ENCODE assay signal across 22 cellular contexts in the genomic region with DNA sequence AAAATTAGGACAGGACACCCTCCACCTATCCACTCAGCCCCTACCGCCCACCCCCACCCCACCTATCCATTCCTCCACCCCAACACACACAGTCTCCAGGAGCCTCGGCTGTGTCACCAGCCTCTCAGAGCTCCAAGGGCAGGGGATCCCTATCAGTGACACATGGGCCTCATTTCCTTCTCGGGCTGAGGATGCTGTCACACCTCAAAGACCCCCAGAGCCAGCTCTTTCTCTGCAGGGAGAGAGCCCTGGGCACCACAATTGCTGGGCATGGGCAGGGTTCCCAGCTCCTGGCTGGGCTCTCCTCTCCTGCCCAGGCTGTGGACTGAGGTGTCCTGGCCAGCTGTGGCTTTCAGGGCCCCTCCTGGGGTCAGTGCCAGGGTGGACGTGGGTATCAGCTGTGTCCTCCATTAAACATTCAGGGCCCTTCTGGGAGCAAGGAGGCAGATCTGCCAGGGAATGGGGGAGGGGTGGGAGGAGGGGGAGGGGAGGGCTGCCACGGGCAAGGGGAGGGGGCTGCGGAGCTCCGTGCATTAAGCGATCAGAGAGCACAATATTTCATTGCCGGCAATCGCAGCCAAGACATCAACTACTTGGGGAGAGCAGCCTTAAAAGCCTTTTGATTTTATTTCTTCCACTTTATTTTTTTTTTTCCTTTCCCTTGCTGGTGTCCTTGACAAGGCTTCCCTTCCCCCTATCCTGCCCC. TPM values are rescaled to one million over a fixed set of nuclear protein-coding genes. Genes with fewer than 3 reads are reported as not detected.
DNase-seq lines count a peak whose midpoint lies in the region; ATAC-seq and TF ChIP-seq lines count a peak whose summit lies in the region.
"Had no signal": no experiment of that assay in that cellular context is flagged by ENCODE, and none has a peak within 500 bp of the region (broad histone marks: within the 10 kb centered on the region; RNA-seq: fewer than 3 reads in every experiment).

No MANE protein-coding gene starts in this region.

- H3K14ac ChIP-seq in neuronal stem cell (ENCODE audit: low read length), result no peak overlapping the region

- H2BK15ac ChIP-seq in neuronal stem cell (ENCODE audit: low read length), result no peak overlapping the region

- ATAC-seq in GM21825 (IDR thresholded peaks at IDR 0.05; ENCODE audit: unreplicated experiment) (no peak), sciatic nerve (no peak)

- peaks cover 0 to 26% (median 4%) of the 10 kb centered on the region in 11 experiments; a peak in 9 of 22 replicates for H4K20me1 ChIP-seq in BLaER1 treated with 17β-estradiol and CSF1 and Interleukin-3, amounts not matched to agents 10 nM and 100 nM

- peaks cover 6 to 18% (median 17%) of the 10 kb centered on the region in 10 experiments; a peak in 16 of 20 replicates for H3K4me1 ChIP-seq in BLaER1 treated with 17β-estradiol and CSF1 and Interleukin-3, amounts not matched to agents 10 nM and 100 nM
- peaks cover 16% of the 10 kb centered on the region for H3K4me1 ChIP-seq in HUES64 (ENCODE audit: insufficient read depth, low read length)
- peaks cover 5% of the 10 kb centered on the region for H3K4me1 ChIP-seq in iPS DF 6.9 (ENCODE audit: control insufficient read depth, insufficient read depth, low read length)
- H3K4me1 ChIP-seq in neuronal stem cell (ENCODE audit: control insufficient read depth in 2 of 2, insufficient read depth in 1 of 2, low read depth in 1 of 2, low read length in 2 of 2), result peaks cover 26 to 31% of the 10 kb centered on the region in 2 donors
- H3K4me1 ChIP-seq in sigmoid colon, result peaks cover 0 to 21% (median 21%) of the 10 kb centered on the region in 4 donors
- H3K4me1 ChIP-seq: SJSA1 had no signal

- H3K4me2 ChIP-seq in BLaER1 treated with 17β-estradiol and CSF1 and Interleukin-3, amounts not matched to agents 10 nM and 100 nM, result peak overlapping the region in 7 of 11 experiments; percentile 38 to 67 (median 58); a peak in 10 of 22 replicates
- peak overlapping the region; percentile 90 for H3K4me2 ChIP-seq in neuronal stem cell (ENCODE audit: insufficient read depth, low read length, poor library complexity, severe bottlenecking)
- H3K4me2 ChIP-seq: KMS-11 had no signal

- H3K27me3 ChIP-seq in BLaER1 treated with 17β-estradiol and CSF1 and Interleukin-3, amounts not matched to agents 10 nM and 100 nM, result peaks cover 37 to 67% (median 60%) of the 10 kb centered on the region in 11 experiments
- H3K27me3 ChIP-seq in HUES64 (ENCODE audit: insufficient read depth, low read length), result peaks cover 73% of the 10 kb centered on the region
- peaks cover 17% of the 10 kb centered on the region for H3K27me3 ChIP-seq in iPS DF 6.9 (ENCODE audit: control insufficient read depth, insufficient read depth, low read length)
- H3K27me3 ChIP-seq in neuronal stem cell (ENCODE audit: control insufficient read depth in 3 of 3, insufficient read depth in 3 of 3, low read depth in 1 of 3, low read length in 3 of 3), result peaks cover 11 to 84% (median 28%) of the 10 kb centered on the region in 3 experiments
- H3K27me3 ChIP-seq in sigmoid colon, result peaks cover 0 to 30% (median 5%) of the 10 kb centered on the region in 3 donors

- H2BK120ac ChIP-seq in neuronal stem cell (ENCODE audit: low read depth, low read length), result no peak overlapping the region

- no peak overlapping the region for H4K8ac ChIP-seq in neuronal stem cell (ENCODE audit: low read depth, low read length)

- no peak overlapping the region for H3K27ac ChIP-seq in BLaER1 treated with 17β-estradiol and CSF1 and Interleukin-3, amounts not matched to agents 10 nM and 100 nM
- H3K27ac ChIP-seq in HUES64 (ENCODE audit: low read depth, low read length) (no peak overlapping the region), iPS DF 6.9 (ENCODE audit: low read length) (no peak overlapping the region), neuronal stem cell (replicated peaks; ENCODE audit: low read length) (no peak overlapping the region), sigmoid colon (no peak overlapping the region)
- H3K27ac ChIP-seq: KMS-11, Peyer's patch, SJSA1, VCaP had no signal

- H2BK5ac ChIP-seq in neuronal stem cell (ENCODE audit: low read length), result no peak overlapping the region

- H2AFZ ChIP-seq in neuronal stem cell (ENCODE audit: low read length), result peak overlapping the region; percentile 71

- H3K79me1 ChIP-seq in neuronal stem cell (ENCODE audit: low read depth, low read length), result no peaks in the 10 kb centered on the region

- no peak for TF ChIP-seq EP300 in sigmoid colon (IDR thresholded peaks at IDR 0.05)

- no peak overlapping the region for H2BK12ac ChIP-seq in neuronal stem cell (ENCODE audit: low read length)

- no peak overlapping the region for H3K4ac ChIP-seq in neuronal stem cell (ENCODE audit: low read length)

- H3K9me3 ChIP-seq in BLaER1 treated with 17β-estradiol and CSF1 and Interleukin-3, amounts not matched to agents 10 nM and 100 nM (replicated peaks in 1 of 11), result no peaks in the 10 kb centered on the region
- H3K9me3 ChIP-seq in HUES64 (ENCODE audit: insufficient read depth, low read depth, low read length) (no peaks in the 10 kb centered on the region), iPS DF 6.9 (ENCODE audit: control insufficient read depth, insufficient read depth, low read length) (no peaks in the 10 kb centered on the region), neuronal stem cell (replicated peaks in 1 of 2; ENCODE audit: control insufficient read depth in 2 of 2, insufficient read depth in 1 of 2, low read depth in 1 of 2, low read length in 2 of 2) (peaks cover 0 to 3% of the 10 kb centered on the region in 2 donors), sigmoid colon (no peaks in the 10 kb centered on the region)
- H3K9me3 ChIP-seq: Peyer's patch, SJSA1 had no signal

- H3K9ac ChIP-seq in BLaER1 treated with 17β-estradiol and CSF1 and Interleukin-3, amounts not matched to agents 10 nM and 100 nM, result no peak overlapping the region
- H3K9ac ChIP-seq in HUES64 (ENCODE audit: low read depth, low read length) (no peak overlapping the region), neuronal stem cell (ENCODE audit: low read depth, low read length, poor library complexity) (no peak overlapping the region)
- H3K9ac ChIP-seq: KMS-11 had no signal

- no peak for TF ChIP-seq CTCF in sigmoid colon (IDR thresholded peaks at IDR 0.05)

- 27% methylated on average over 10 of the region's 10 CpGs for WGBS in HUES64
- WGBS in iPS DF 6.9 (ENCODE audit: insufficient coverage, insufficient read length), result no CpG with 5 or more reads among the region's 10 CpGs
- WGBS in neuronal stem cell (ENCODE audit: extremely low coverage in 2 of 2, insufficient read length in 2 of 2, insufficient replicate concordance in 1 of 2), 2 donors, result no CpG with 5 or more reads among the region's 10 CpGs
- WGBS in sigmoid colon, 2 donors, result 56 to 67% methylated on average over 10 of the region's 10 CpGs

- H4K91ac ChIP-seq in neuronal stem cell (ENCODE audit: low read depth, low read length, poor library complexity), result no peak overlapping the region

- intact Hi-C loops in sigmoid colon (cut with DNase I), result loop anchor here (2.0 kb wide), 1 partner anchor 751 kb away; no protein-coding TSS in a partner anchor
- intact Hi-C loops in sciatic nerve (cut with DNase I), result no loop called here

- peak overlapping the region; percentile 38 for H3K18ac ChIP-seq in neuronal stem cell (ENCODE audit: low read length)

- no peaks in the 10 kb centered on the region for H3K36me3 ChIP-seq in BLaER1 treated with 17β-estradiol and CSF1 and Interleukin-3, amounts not matched to agents 10 nM and 100 nM
- no peaks in the 10 kb centered on the region for H3K36me3 ChIP-seq in HUES64 (ENCODE audit: insufficient read depth, low read length)
- H3K36me3 ChIP-seq in iPS DF 6.9 (ENCODE audit: control insufficient read depth, insufficient read depth, low read length), result no peaks in the 10 kb centered on the region
- no peaks in the 10 kb centered on the region for H3K36me3 ChIP-seq in neuronal stem cell (replicated peaks in 1 of 2; ENCODE audit: control insufficient read depth in 2 of 2, insufficient read depth in 2 of 2, low read length in 2 of 2)
- H3K36me3 ChIP-seq in sigmoid colon, result no peaks in the 10 kb centered on the region
- H3K36me3 ChIP-seq: Peyer's patch, SJSA1 had no signal

- DNase-seq in iPS DF 6.9 (ENCODE audit: low read depth, low spot score) (no peak), neuronal stem cell (ENCODE audit: low spot score) (no peak), sigmoid colon (no peak), NCI-H187 (lab: John Stamatoyannopoulos, UW) (no peak), sciatic nerve (ENCODE audit: low spot score) (no peak)
- DNase-seq: activated naive CD4-positive, alpha-beta T cell treated with anti-CD3 and anti-CD28 coated beads, Interleukin-2, amount 50 U/mL, for 16 hours; GF-D8; Peyer's patch; stimulated activated CD4-positive, alpha-beta T cell treated with anti-CD3 and anti-CD28 coated beads, Interleukin-1b, Interleukin-23, amount 100 ng/mL, for 48 hours; stimulated activated naive CD8-positive, alpha-beta T cell treated with anti-CD3 and anti-CD28 coated beads, Interleukin-15, amount 100 ng/mL, for 72 hours; trophoblast cell had no signal

- H3K23ac ChIP-seq in neuronal stem cell (ENCODE audit: low read depth, low read length, poor library complexity), result no peak overlapping the region

- H3K4me3 ChIP-seq in BLaER1 treated with 17β-estradiol and CSF1 and Interleukin-3, amounts not matched to agents 10 nM and 100 nM, result no peak overlapping the region
- H3K4me3 ChIP-seq in HUES64 (ENCODE audit: low read length) (peak overlapping the region; percentile 66), iPS DF 6.9 (ENCODE audit: low read length) (peak overlapping the region; percentile 73; the same call in 1 of the 2 replicates), neuronal stem cell (ENCODE audit: low read length in 2 of 2) (no peak overlapping the region), sigmoid colon (no peak overlapping the region)
- H3K4me3 ChIP-seq: lung, SJSA1 had no signal

- TF ChIP-seq POLR2A in sigmoid colon (IDR thresholded peaks at IDR 0.05), result no peak

- H2AK5ac ChIP-seq in neuronal stem cell (ENCODE audit: low read depth, low read length), result peak overlapping the region; percentile 20

RNA-seq across cellular contexts. Expression of a gene that starts 14.3 kb away (rescaled TPM):
- polyA plus RNA-seq in HUES64 (2013, experiment 1 of 2), result 1.9 TPM
- polyA plus RNA-seq in HUES64 (2013, experiment 2 of 2), result 3.4 TPM
- polyA plus RNA-seq in neuronal stem cell (2013, experiment 1 of 2), result 8.2 TPM
- 7.9 TPM for polyA plus RNA-seq in neuronal stem cell (2013, experiment 2 of 2)
- total RNA-seq in sigmoid colon (1 to 10 TPM in 2 of 4 donors, under 1 TPM in 2; 0.16 to 6.1 (median 1.0) TPM), sciatic nerve (0.18 TPM)
- under 1 TPM in 1 of 3 donors, not detected in 2; 0.61 TPM for polyA plus RNA-seq in sigmoid colon
- total RNA-seq: CD4-positive, alpha-beta memory T cell; fibroblast of lung; glomerular endothelial cell; Peyer's patch; SJSA1 had no signal
- polyA plus RNA-seq: CD4-positive, alpha-beta memory T cell; fibroblast of lung had no signal

RNA-seq across cellular contexts. Expression of a gene that starts 18.2 kb away (rescaled TPM):
- 0.10 TPM for polyA plus RNA-seq in HUES64 (2013, experiment 1 of 2)
- not detected for polyA plus RNA-seq in HUES64 (2013, experiment 2 of 2)
- not detected for polyA plus RNA-seq in neuronal stem cell (2013, experiment 1 of 2)
- not detected for polyA plus RNA-seq in neuronal stem cell (2013, experiment 2 of 2)
- total RNA-seq in sigmoid colon (not detected), sciatic nerve (not detected)
- polyA plus RNA-seq in sigmoid colon, result not detected
- total RNA-seq: activated CD4-positive, alpha-beta memory T cell treated with anti-CD3 and anti-CD28 coated beads for 36 hours; CD4-positive, alpha-beta memory T cell; fibroblast of lung; glomerular endothelial cell; lung; Peyer's patch; SJSA1 had no signal
- polyA plus RNA-seq: CD4-positive, alpha-beta memory T cell; fibroblast of lung; lung had no signal

RNA-seq across cellular contexts. Expression of a gene that starts 24.0 kb away (rescaled TPM):
- 0.05 TPM for polyA plus RNA-seq in HUES64 (2013, experiment 1 of 2)
- polyA plus RNA-seq in HUES64 (2013, experiment 2 of 2), result 0.19 TPM
- 0.18 TPM for polyA plus RNA-seq in neuronal stem cell (2013, experiment 1 of 2)
- 0.14 TPM for polyA plus RNA-seq in neuronal stem cell (2013, experiment 2 of 2)
- total RNA-seq in sigmoid colon, result not detected
- polyA plus RNA-seq in sigmoid colon, result not detected
- total RNA-seq in sciatic nerve, result not detected
- total RNA-seq: activated CD4-positive, alpha-beta memory T cell treated with anti-CD3 and anti-CD28 coated beads for 36 hours; CD4-positive, alpha-beta memory T cell; fibroblast of lung; glomerular endothelial cell; lung; Peyer's patch; SJSA1 had no signal
- polyA plus RNA-seq: CD4-positive, alpha-beta memory T cell; fibroblast of lung; lung had no signal

RNA-seq across cellular contexts. Expression of a gene that starts 37.5 kb away (rescaled TPM):
- not detected for polyA plus RNA-seq in HUES64 (2013, experiment 1 of 2)
- polyA plus RNA-seq in HUES64 (2013, experiment 2 of 2), result not detected
- not detected for polyA plus RNA-seq in neuronal stem cell (2013, experiment 1 of 2)
- polyA plus RNA-seq in neuronal stem cell (2013, experiment 2 of 2), result not detected
- total RNA-seq in sigmoid colon (not detected), sciatic nerve (not detected)
- not detected for polyA plus RNA-seq in sigmoid colon
- total RNA-seq: activated CD4-positive, alpha-beta memory T cell treated with anti-CD3 and anti-CD28 coated beads for 36 hours; CD4-positive, alpha-beta memory T cell; fibroblast of lung; glomerular endothelial cell; lung; Peyer's patch; SJSA1 had no signal
- polyA plus RNA-seq: CD4-positive, alpha-beta memory T cell; fibroblast of lung; lung had no signal

RNA-seq across cellular contexts. Expression of a gene that starts 46.0 kb away (rescaled TPM):
- not detected for polyA plus RNA-seq in HUES64 (2013, experiment 1 of 2)
- polyA plus RNA-seq in HUES64 (2013, experiment 2 of 2), result not detected
- not detected for polyA plus RNA-seq in neuronal stem cell (2013, experiment 1 of 2)
- not detected for polyA plus RNA-seq in neuronal stem cell (2013, experiment 2 of 2)
- total RNA-seq in sigmoid colon (not detected), sciatic nerve (not detected)
- 10 to 100 TPM in 1 of 3 donors, 1 to 10 TPM in 2; 5.3 to 10.2 (median 7.2) TPM for polyA plus RNA-seq in sigmoid colon
- total RNA-seq: activated CD4-positive, alpha-beta memory T cell treated with anti-CD3 and anti-CD28 coated beads for 36 hours; CD4-positive, alpha-beta memory T cell; fibroblast of lung; glomerular endothelial cell; lung; SJSA1 had no signal
- polyA plus RNA-seq: CD4-positive, alpha-beta memory T cell; fibroblast of lung; lung had no signal

Comparison
In these comparisons a context has a peak if more than half of its experiments do, and no peak if none do; other contexts are left out.
1. H3K4me3 ChIP-seq: peak in HUES64 (single experiment) and iPS DF 6.9 (single experiment); none in BLaER1 treated with 17β-estradiol and CSF1 and Interleukin-3, amounts not matched to agents 10 nM and 100 nM (0 of 10), neuronal stem cell (0 of 2) and sigmoid colon (0 of 4).